In genomic region chr6:145784683-145785082, GRCh38 we compare ENCODE assay signal across 14 cellular contexts. TPM values are rescaled to one million over a fixed set of nuclear protein-coding genes. Genes with fewer than 3 reads are reported as not detected.
A peak's percentile ranks its signal among the peaks of the same experiment; 100 is the strongest.
DNase-seq lines count a peak whose midpoint lies in the region; ATAC-seq lines count a peak whose summit lies in the region.
"Had no signal": no experiment of that assay in that cellular context is flagged by ENCODE, and none has a peak within 500 bp of the region (broad histone marks: within the 10 kb centered on the region; RNA-seq: fewer than 3 reads in every experiment).

No MANE protein-coding gene starts in this region.

- no peak for DNase-seq in dermis blood vessel endothelial cell
- DNase-seq in DMS53 treated with DMSO at 0.1 percent for 48 hours (lab: John Stamatoyannopoulos, UW; ENCODE audit: unreplicated experiment) = no peak
- no peak for DNase-seq in NCI-H69 (lab: John Stamatoyannopoulos, UW)
- DNase-seq in Ammon's horn (ENCODE audit: low spot score) = no peak
- DNase-seq: activated CD8-positive, alpha-beta memory T cell treated with anti-CD3 and anti-CD28 coated beads for 24 hours; effector CD8-positive, alpha-beta T cell; GM23248; lower lobe of right lung; NCI-H187 treated with DMSO at 0.1 percent for 48 hours; stimulated activated CD4-positive, alpha-beta T cell treated with anti-CD3 and anti-CD28 coated beads, Interleukin-2, amount 100 ng/mL, for 48 hours had no signal

- peak; percentile 87 for ATAC-seq in GM18511 (IDR thresholded peaks at IDR 0.05; ENCODE audit: unreplicated experiment)
- ATAC-seq in GM19463 (IDR thresholded peaks at IDR 0.05; ENCODE audit: unreplicated experiment) = peak; percentile 88
- peak; percentile 95 for ATAC-seq in HG02938 (IDR thresholded peaks at IDR 0.05; ENCODE audit: unreplicated experiment)
- peak; percentile 93 for ATAC-seq in HG03571 (IDR thresholded peaks at IDR 0.05; ENCODE audit: unreplicated experiment)
- ATAC-seq: lower lobe of right lung had no signal

RNA-seq across cellular contexts. Expression of gene FBXO30, which starts 29.9 kb away (rescaled TPM):
- 14.8 and 18.5 TPM in 2 replicates for total RNA-seq in dermis blood vessel endothelial cell

RNA-seq across cellular contexts. Expression of gene EPM2A, which starts 49.4 kb away (rescaled TPM):
- 5.3 and 6.9 TPM in 2 replicates for total RNA-seq in dermis blood vessel endothelial cell
